ENCODE assay signal across 12 cellular contexts in the genomic region with DNA sequence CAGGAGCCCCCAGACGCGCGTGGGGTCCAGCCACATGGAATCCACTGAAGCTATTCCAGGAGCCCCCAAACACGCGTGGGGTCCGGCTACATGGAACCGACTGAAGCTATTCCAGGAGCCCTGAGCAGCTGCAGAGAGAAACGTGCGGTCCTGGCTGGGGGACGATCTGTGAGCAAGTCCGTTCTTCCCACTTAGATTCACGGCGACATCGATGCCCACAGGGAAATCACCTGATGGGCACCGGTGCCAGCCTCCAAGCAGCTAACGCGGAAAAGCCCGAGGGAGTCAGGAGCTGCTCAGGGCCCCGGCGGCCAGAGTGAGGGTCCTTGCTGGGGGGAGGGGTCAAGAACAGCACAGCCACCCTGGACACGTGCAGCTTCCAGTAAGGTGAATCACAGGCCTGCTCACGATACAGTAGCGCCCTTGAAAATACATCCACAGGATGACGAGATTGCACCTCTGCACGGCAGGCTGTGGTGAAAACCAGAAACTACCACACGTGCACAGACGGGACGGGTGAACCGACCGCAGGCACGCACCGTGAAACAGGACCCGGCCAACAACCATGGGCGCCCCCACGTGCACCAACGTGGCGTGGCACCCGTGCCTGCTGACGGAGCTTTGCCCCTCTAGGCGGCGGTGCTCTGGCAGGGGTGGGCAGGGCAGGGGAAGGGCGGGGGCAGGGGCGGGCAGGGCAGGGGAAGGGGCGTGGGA.
DNase-seq lines count a peak whose midpoint lies in the region; ATAC-seq, FAIRE-seq and TF ChIP-seq lines count a peak whose summit lies in the region.
"Had no signal": no experiment of that assay in that cellular context is flagged by ENCODE, and none has a peak within 500 bp of the region (broad histone marks: within the 10 kb centered on the region; RNA-seq: fewer than 3 reads in every experiment).

No MANE protein-coding gene starts in this region.

- ATAC-seq in A549 = peak; percentile 63 to 91
- peak; percentile 9 for ATAC-seq in left colon
- no peak for ATAC-seq in GM19035 (IDR thresholded peaks at IDR 0.05; ENCODE audit: unreplicated experiment)
- ATAC-seq in GM21529 (IDR thresholded peaks at IDR 0.05; ENCODE audit: unreplicated experiment) = no peak

- H3K36me3 ChIP-seq in SU-DHL-6 (ENCODE audit: low read length) = no peaks in the 10 kb centered on the region
- H3K36me3 ChIP-seq: SJSA1 had no signal

- POLR2A ChIA-PET in A549 (lab: Yijun Ruan, JAX) = no interaction called here

- H3K27me3 ChIP-seq in SU-DHL-6 (ENCODE audit: low read length) = no peaks in the 10 kb centered on the region
- H3K27me3 ChIP-seq: SJSA1 had no signal

- peak overlapping the region; percentile 33; the same call in 1 of the 3 replicates for H3K4me2 ChIP-seq in A549
- no peak overlapping the region for H3K4me2 ChIP-seq in SU-DHL-6 (ENCODE audit: low read depth, low read length, poor library complexity, severe bottlenecking)

- H3K27ac ChIP-seq in A549 (no peak overlapping the region), SU-DHL-6 (ENCODE audit: low read depth, low read length) (no peak overlapping the region)
- H3K27ac ChIP-seq: SJSA1 had no signal

- peak; percentile 33 for TF ChIP-seq CTCF in A549 (IDR thresholded peaks at IDR 0.05)
- TF ChIP-seq CTCF in SU-DHL-6 (IDR thresholded peaks at IDR 0.05; ENCODE audit: insufficient read depth, low read length, poor library complexity, severe bottlenecking) = peak; percentile 10
- no peak for TF ChIP-seq CTCF in GM20000 (IDR thresholded peaks at IDR 0.05; ENCODE audit: extremely low read depth, missing control alignments)

- H3K4me1 ChIP-seq in A549 = no peaks in the 10 kb centered on the region
- H3K4me1 ChIP-seq: SJSA1 had no signal

- no peaks in the 10 kb centered on the region for H3K79me2 ChIP-seq in SU-DHL-6 (ENCODE audit: insufficient read depth, low read length)

- DNase-seq in A549 (ENCODE audit: low read depth in 1 of 2, low spot score in 1 of 2) (peak; percentile 52 to 63), COR-L47 (lab: John Stamatoyannopoulos, UW) (peak; percentile 37), left colon (no peak), KG1 (lab: John Stamatoyannopoulos, UW) (no peak), GM20000 (ENCODE audit: low spot score) (no peak)
- DNase-seq: activated gamma-delta T cell; effector CD4-positive, alpha-beta T cell; NCI-H1092 had no signal

- peak; percentile 21 to 50; a peak in 3 of 5 replicates for TF ChIP-seq RAD21 in A549 (conservative IDR thresholded peaks at IDR 0.05 in 1 of 2, IDR thresholded peaks at IDR 0.05 in 1 of 2)

- H2AFZ ChIP-seq in SU-DHL-6 (ENCODE audit: low read depth, low read length, severe bottlenecking) = no peak overlapping the region

- CTCF ChIA-PET in A549 (lab: Yijun Ruan, JAX) = interaction anchor here (0.6 to 1.5 kb wide), 12 partner anchors 9 to 120 kb away, joined by 3 to 5 read pairs (median 3); no protein-coding TSS in a partner anchor

- 57% methylated on average over 31 of the region's 44 CpGs for WGBS in A549 (ENCODE audit: missing lambda C conversion rate)

- no peaks in the 10 kb centered on the region for H3F3A ChIP-seq in SU-DHL-6 (ENCODE audit: insufficient read depth)

- H4K20me1 ChIP-seq in SU-DHL-6 (ENCODE audit: low read depth, low read length) = no peaks in the 10 kb centered on the region

- no peaks in the 10 kb centered on the region for H3K9me2 ChIP-seq in SU-DHL-6 (replicated peaks; ENCODE audit: insufficient read depth, low read length)

- H3K9ac ChIP-seq in SU-DHL-6 (ENCODE audit: low read length) = no peak overlapping the region

- H3K4me3 ChIP-seq in A549 (no peak overlapping the region), SU-DHL-6 (ENCODE audit: insufficient read depth, low read length, poor library complexity, severe bottlenecking) (no peak overlapping the region)
- H3K4me3 ChIP-seq: SJSA1 had no signal

- no peak for TF ChIP-seq EP300 in A549 (IDR thresholded peaks at IDR 0.05)

- H3K9me3 ChIP-seq in A549 (no peaks in the 10 kb centered on the region), SU-DHL-6 (ENCODE audit: insufficient read depth, low read length) (no peaks in the 10 kb centered on the region)
- H3K9me3 ChIP-seq: SJSA1 had no signal

- intact Hi-C loops in left colon (cut with DNase I, micrococcal nuclease) = no loop called here

- TF ChIP-seq POLR2A in A549 (IDR thresholded peaks at IDR 0.05; ENCODE audit: low read length) = no peak

- FAIRE-seq in A549 (lab: Jason Lieb, UNC) = no peak

TF ChIP-seq in A549, 52 proteins besides CTCF, POLR2A, EP300 and RAD21:
- TF ChIP-seq, protein P1, sequence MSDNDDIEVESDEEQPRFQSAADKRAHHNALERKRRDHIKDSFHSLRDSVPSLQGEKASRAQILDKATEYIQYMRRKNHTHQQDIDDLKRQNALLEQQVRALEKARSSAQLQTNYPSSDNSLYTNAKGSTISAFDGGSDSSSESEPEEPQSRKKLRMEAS (IDR thresholded peaks at IDR 0.05) = peak; percentile 42
- TF ChIP-seq BHLHE40 (IDR thresholded peaks at IDR 0.05; ENCODE audit: low read depth, low read length) = peak; percentile 50; the same call in 1 of the 2 replicates
- TF ChIP-seq HOXB5 (CRISPR knock-in tag; IDR thresholded peaks at IDR 0.05) = no peak

Comparison
In these comparisons a context has a peak if more than half of its experiments do, and no peak if none do; other contexts are left out.
1. ATAC-seq: peak in A549 (2 of 2) and left colon (single experiment); none in GM19035 (single experiment) and GM21529 (single experiment).
2. DNase-seq: peak in A549 (2 of 2) and COR-L47 (single experiment); none in left colon (0 of 2), KG1 (single experiment) and GM20000 (single experiment).